In genomic region chr9:131707050-131707449, GRCh38 we compare ENCODE assay signal across 1 cellular context.
TF ChIP-seq lines count a peak whose summit lies in the region.

No MANE protein-coding gene starts in this region.

TF ChIP-seq in HepG2, 621 proteins besides CTCF, POLR2A, EP300 and RAD21 (continued from another document):
- TF ChIP-seq FOXO4 (CRISPR knock-in tag; conservative IDR thresholded peaks at IDR 0.05) = no peak
- TF ChIP-seq, protein P1, sequence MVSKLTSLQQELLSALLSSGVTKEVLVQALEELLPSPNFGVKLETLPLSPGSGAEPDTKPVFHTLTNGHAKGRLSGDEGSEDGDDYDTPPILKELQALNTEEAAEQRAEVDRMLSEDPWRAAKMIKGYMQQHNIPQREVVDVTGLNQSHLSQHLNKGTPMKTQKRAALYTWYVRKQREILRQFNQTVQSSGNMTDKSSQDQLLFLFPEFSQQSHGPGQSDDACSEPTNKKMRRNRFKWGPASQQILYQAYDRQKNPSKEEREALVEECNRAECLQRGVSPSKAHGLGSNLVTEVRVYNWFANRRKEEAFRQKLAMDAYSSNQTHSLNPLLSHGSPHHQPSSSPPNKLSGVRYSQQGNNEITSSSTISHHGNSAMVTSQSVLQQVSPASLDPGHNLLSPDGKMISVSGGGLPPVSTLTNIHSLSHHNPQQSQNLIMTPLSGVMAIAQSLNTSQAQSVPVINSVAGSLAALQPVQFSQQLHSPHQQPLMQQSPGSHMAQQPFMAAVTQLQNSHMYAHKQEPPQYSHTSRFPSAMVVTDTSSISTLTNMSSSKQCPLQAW (CRISPR knock-in tag; IDR thresholded peaks at IDR 0.05) = no peak
- no peak for TF ChIP-seq ZNF34 (CRISPR knock-in tag; IDR thresholded peaks at IDR 0.05; ENCODE audit: borderline replicate concordance)
- TF ChIP-seq UBTF (CRISPR knock-in tag; IDR thresholded peaks at IDR 0.05) = no peak
- no peak for TF ChIP-seq DMAP1 (CRISPR knock-in tag; IDR thresholded peaks at IDR 0.05)
- no peak for TF ChIP-seq XRCC5 (optimal IDR thresholded peaks at IDR 0.05; ENCODE audit: low read length)
- no peak for TF ChIP-seq ZNF883 (CRISPR knock-in tag; IDR thresholded peaks at IDR 0.05; ENCODE audit: not compliant biosample characterization)
- TF ChIP-seq, protein P2, sequence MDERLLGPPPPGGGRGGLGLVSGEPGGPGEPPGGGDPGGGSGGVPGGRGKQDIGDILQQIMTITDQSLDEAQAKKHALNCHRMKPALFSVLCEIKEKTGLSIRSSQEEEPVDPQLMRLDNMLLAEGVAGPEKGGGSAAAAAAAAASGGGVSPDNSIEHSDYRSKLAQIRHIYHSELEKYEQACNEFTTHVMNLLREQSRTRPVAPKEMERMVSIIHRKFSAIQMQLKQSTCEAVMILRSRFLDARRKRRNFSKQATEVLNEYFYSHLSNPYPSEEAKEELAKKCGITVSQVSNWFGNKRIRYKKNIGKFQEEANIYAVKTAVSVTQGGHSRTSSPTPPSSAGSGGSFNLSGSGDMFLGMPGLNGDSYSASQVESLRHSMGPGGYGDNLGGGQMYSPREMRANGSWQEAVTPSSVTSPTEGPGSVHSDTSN (CRISPR knock-in tag; IDR thresholded peaks at IDR 0.05) = no peak
